Comparison of ENCODE assay signal across 1 cellular context in the genomic region with DNA sequence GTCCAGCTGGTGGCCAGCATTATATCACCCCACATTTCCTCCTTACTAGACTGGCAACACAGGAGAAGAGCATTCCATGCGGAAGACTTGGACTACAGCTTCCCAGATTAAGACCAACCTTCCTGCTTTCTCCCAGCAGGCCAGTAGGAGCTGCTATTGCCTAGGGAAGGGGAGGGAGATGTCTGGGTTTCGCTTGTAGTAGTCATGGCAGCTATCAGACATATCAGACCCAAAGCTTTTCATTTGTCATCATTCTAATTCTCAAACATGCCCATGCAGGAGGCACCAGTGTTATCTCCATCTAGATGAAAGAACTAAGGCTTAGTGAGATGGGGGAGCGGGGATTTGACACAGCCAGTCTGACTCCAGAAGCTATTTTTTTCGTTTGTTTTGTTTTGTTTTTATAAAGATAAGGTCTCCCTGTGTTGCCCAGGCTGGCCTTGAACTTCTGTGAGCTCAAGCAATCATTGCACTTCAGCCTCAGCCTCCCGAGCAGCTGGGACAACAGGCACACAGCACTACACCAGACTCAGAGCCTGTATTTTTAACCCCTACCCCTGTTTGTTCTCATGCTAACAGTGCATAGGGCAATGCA.
A peak's percentile ranks its signal among the peaks of the same experiment; 100 is the strongest.
TF ChIP-seq lines count a peak whose summit lies in the region.

No MANE protein-coding gene starts in this region.

TF ChIP-seq in HepG2, 621 proteins besides CTCF, POLR2A, EP300 and RAD21 (continued from another document and continues in another):
- TF ChIP-seq ZMYM4 (CRISPR knock-in tag; IDR thresholded peaks at IDR 0.05), result peak; percentile 76
- no peak for TF ChIP-seq HHEX (CRISPR knock-in tag; IDR thresholded peaks at IDR 0.05)
- peak; percentile 84 for TF ChIP-seq CREM (IDR thresholded peaks at IDR 0.05)
- no peak for TF ChIP-seq CREM (CRISPR knock-in tag; IDR thresholded peaks at IDR 0.05)
- peak; percentile 86 for TF ChIP-seq ZNF414 (CRISPR knock-in tag; IDR thresholded peaks at IDR 0.05)
- TF ChIP-seq FOXM1 (CRISPR knock-in tag; IDR thresholded peaks at IDR 0.05), result no peak
- no peak for TF ChIP-seq ATM (IDR thresholded peaks at IDR 0.05; ENCODE audit: borderline replicate concordance)
- 0 out of 2 replicates have a peak, but pooled peaks have one; percentile 48 for TF ChIP-seq KDM5A (IDR thresholded peaks at IDR 0.05; ENCODE audit: borderline replicate concordance, low read length)
- TF ChIP-seq ZNF264 (CRISPR knock-in tag; IDR thresholded peaks at IDR 0.05), result 0 out of 2 replicates have a peak, but pooled peaks have one; percentile 44
- TF ChIP-seq ZNF501 (CRISPR knock-in tag; IDR thresholded peaks at IDR 0.05), result peak; percentile 45; the same call in 1 of the 2 replicates
- no peak for TF ChIP-seq NR1H2 (CRISPR knock-in tag; IDR thresholded peaks at IDR 0.05; ENCODE audit: borderline replicate concordance, low read depth)
- no peak for TF ChIP-seq ZFP82 (CRISPR knock-in tag; IDR thresholded peaks at IDR 0.05; ENCODE audit: borderline replicate concordance)
- peak; percentile 33; the same call in 1 of the 3 replicates for TF ChIP-seq MXI1 (IDR thresholded peaks at IDR 0.05; ENCODE audit: borderline replicate concordance, low read depth, low read length)
- TF ChIP-seq PATZ1 (CRISPR knock-in tag; IDR thresholded peaks at IDR 0.05), result peak; percentile 47; the same call in 1 of the 2 replicates
- peak; percentile 59 for TF ChIP-seq HDAC2 (CRISPR knock-in tag; IDR thresholded peaks at IDR 0.05)
- no peak for TF ChIP-seq RBFOX2 (IDR thresholded peaks at IDR 0.05; ENCODE audit: low read depth, low read length)
- TF ChIP-seq HMG20B (CRISPR knock-in tag; conservative IDR thresholded peaks at IDR 0.05), result peak; percentile 54; the same call in 1 of the 2 replicates
- TF ChIP-seq, protein P1, sequence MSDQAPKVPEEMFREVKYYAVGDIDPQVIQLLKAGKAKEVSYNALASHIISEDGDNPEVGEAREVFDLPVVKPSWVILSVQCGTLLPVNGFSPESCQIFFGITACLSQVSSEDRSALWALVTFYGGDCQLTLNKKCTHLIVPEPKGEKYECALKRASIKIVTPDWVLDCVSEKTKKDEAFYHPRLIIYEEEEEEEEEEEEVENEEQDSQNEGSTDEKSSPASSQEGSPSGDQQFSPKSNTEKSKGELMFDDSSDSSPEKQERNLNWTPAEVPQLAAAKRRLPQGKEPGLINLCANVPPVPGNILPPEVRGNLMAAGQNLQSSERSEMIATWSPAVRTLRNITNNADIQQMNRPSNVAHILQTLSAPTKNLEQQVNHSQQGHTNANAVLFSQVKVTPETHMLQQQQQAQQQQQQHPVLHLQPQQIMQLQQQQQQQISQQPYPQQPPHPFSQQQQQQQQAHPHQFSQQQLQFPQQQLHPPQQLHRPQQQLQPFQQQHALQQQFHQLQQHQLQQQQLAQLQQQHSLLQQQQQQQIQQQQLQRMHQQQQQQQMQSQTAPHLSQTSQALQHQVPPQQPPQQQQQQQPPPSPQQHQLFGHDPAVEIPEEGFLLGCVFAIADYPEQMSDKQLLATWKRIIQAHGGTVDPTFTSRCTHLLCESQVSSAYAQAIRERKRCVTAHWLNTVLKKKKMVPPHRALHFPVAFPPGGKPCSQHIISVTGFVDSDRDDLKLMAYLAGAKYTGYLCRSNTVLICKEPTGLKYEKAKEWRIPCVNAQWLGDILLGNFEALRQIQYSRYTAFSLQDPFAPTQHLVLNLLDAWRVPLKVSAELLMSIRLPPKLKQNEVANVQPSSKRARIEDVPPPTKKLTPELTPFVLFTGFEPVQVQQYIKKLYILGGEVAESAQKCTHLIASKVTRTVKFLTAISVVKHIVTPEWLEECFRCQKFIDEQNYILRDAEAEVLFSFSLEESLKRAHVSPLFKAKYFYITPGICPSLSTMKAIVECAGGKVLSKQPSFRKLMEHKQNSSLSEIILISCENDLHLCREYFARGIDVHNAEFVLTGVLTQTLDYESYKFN (CRISPR knock-in tag; conservative IDR thresholded peaks at IDR 0.05), result peak; percentile 88
- TF ChIP-seq ZBTB43 (CRISPR knock-in tag; conservative IDR thresholded peaks at IDR 0.05), result 0 out of 2 replicates have a peak, but pooled peaks have one; percentile 60
- peak; percentile 86; the same call in 1 of the 2 replicates for TF ChIP-seq FOXK1 (CRISPR knock-in tag; IDR thresholded peaks at IDR 0.05; ENCODE audit: borderline replicate concordance, low read depth)
- TF ChIP-seq CSRNP1 (CRISPR knock-in tag; IDR thresholded peaks at IDR 0.05), result 0 out of 2 replicates have a peak, but pooled peaks have one; percentile 14
- 0 out of 2 replicates have a peak, but pooled peaks have one; percentile 45 for TF ChIP-seq KLF6 (CRISPR knock-in tag; IDR thresholded peaks at IDR 0.05)
- TF ChIP-seq ETV5 (CRISPR knock-in tag; IDR thresholded peaks at IDR 0.05; ENCODE audit: borderline replicate concordance), result no peak
- TF ChIP-seq, protein P2, sequence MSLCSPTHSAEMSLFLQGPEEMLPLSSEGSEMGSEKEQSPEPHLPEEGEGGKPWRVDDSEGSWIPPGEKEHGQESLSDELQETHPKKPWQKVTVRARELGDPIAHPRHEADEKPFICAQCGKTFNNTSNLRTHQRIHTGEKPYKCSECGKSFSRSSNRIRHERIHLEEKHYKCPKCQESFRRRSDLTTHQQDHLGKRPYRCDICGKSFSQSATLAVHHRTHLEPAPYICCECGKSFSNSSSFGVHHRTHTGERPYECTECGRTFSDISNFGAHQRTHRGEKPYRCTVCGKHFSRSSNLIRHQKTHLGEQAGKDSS (CRISPR knock-in tag; IDR thresholded peaks at IDR 0.05; ENCODE audit: borderline replicate concordance, low read depth), result peak; percentile 59; the same call in 1 of the 2 replicates
- no peak for TF ChIP-seq ZNF329 (CRISPR knock-in tag; IDR thresholded peaks at IDR 0.05; ENCODE audit: low read depth)
- peak; percentile 52; the same call in 1 of the 2 replicates for TF ChIP-seq REPIN1 (CRISPR knock-in tag; IDR thresholded peaks at IDR 0.05; ENCODE audit: borderline replicate concordance, low read depth)
- no peak for TF ChIP-seq LCORL (IDR thresholded peaks at IDR 0.05)
- peak; percentile 67; the same call in 1 of the 2 replicates for TF ChIP-seq LCORL (CRISPR knock-in tag; IDR thresholded peaks at IDR 0.05)
- peak; percentile 94 for TF ChIP-seq RARA (CRISPR knock-in tag; IDR thresholded peaks at IDR 0.05)
- TF ChIP-seq KDM4B (CRISPR knock-in tag; IDR thresholded peaks at IDR 0.05), result 0 out of 2 replicates have a peak, but pooled peaks have one; percentile 53
- TF ChIP-seq ZNF569 (CRISPR knock-in tag; IDR thresholded peaks at IDR 0.05; ENCODE audit: borderline replicate concordance), result no peak
- no peak for TF ChIP-seq ZNF232 (CRISPR knock-in tag; IDR thresholded peaks at IDR 0.05; ENCODE audit: borderline replicate concordance)
- TF ChIP-seq, protein P3, sequence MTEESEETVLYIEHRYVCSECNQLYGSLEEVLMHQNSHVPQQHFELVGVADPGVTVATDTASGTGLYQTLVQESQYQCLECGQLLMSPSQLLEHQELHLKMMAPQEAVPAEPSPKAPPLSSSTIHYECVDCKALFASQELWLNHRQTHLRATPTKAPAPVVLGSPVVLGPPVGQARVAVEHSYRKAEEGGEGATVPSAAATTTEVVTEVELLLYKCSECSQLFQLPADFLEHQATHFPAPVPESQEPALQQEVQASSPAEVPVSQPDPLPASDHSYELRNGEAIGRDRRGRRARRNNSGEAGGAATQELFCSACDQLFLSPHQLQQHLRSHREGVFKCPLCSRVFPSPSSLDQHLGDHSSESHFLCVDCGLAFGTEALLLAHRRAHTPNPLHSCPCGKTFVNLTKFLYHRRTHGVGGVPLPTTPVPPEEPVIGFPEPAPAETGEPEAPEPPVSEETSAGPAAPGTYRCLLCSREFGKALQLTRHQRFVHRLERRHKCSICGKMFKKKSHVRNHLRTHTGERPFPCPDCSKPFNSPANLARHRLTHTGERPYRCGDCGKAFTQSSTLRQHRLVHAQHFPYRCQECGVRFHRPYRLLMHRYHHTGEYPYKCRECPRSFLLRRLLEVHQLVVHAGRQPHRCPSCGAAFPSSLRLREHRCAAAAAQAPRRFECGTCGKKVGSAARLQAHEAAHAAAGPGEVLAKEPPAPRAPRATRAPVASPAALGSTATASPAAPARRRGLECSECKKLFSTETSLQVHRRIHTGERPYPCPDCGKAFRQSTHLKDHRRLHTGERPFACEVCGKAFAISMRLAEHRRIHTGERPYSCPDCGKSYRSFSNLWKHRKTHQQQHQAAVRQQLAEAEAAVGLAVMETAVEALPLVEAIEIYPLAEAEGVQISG (CRISPR knock-in tag; IDR thresholded peaks at IDR 0.05), result no peak
- peak; percentile 87 for TF ChIP-seq HNF4A (CRISPR knock-in tag; IDR thresholded peaks at IDR 0.05)
- TF ChIP-seq SAP130 (CRISPR knock-in tag; IDR thresholded peaks at IDR 0.05; ENCODE audit: low read depth), result peak; percentile 69; the same call in 1 of the 2 replicates
- TF ChIP-seq ZNF503 (CRISPR knock-in tag; IDR thresholded peaks at IDR 0.05), result peak; percentile 69; the same call in 1 of the 2 replicates
- TF ChIP-seq, protein P4, sequence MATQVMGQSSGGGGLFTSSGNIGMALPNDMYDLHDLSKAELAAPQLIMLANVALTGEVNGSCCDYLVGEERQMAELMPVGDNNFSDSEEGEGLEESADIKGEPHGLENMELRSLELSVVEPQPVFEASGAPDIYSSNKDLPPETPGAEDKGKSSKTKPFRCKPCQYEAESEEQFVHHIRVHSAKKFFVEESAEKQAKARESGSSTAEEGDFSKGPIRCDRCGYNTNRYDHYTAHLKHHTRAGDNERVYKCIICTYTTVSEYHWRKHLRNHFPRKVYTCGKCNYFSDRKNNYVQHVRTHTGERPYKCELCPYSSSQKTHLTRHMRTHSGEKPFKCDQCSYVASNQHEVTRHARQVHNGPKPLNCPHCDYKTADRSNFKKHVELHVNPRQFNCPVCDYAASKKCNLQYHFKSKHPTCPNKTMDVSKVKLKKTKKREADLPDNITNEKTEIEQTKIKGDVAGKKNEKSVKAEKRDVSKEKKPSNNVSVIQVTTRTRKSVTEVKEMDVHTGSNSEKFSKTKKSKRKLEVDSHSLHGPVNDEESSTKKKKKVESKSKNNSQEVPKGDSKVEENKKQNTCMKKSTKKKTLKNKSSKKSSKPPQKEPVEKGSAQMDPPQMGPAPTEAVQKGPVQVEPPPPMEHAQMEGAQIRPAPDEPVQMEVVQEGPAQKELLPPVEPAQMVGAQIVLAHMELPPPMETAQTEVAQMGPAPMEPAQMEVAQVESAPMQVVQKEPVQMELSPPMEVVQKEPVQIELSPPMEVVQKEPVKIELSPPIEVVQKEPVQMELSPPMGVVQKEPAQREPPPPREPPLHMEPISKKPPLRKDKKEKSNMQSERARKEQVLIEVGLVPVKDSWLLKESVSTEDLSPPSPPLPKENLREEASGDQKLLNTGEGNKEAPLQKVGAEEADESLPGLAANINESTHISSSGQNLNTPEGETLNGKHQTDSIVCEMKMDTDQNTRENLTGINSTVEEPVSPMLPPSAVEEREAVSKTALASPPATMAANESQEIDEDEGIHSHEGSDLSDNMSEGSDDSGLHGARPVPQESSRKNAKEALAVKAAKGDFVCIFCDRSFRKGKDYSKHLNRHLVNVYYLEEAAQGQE (IDR thresholded peaks at IDR 0.05; ENCODE audit: borderline replicate concordance in 1 of 2, low read depth in 1 of 2, low read length in 2 of 2), result no peak
